19 cellular contexts compared by ENCODE assay signal in genomic region chr6:121961726-121962125, GRCh38.
DNase-seq lines count a peak whose midpoint lies in the region; ATAC-seq, FAIRE-seq and TF ChIP-seq lines count a peak whose summit lies in the region.
"Had no signal": no experiment of that assay in that cellular context is flagged by ENCODE, and none has a peak within 500 bp of the region (broad histone marks: within the 10 kb centered on the region; RNA-seq: fewer than 3 reads in every experiment).

No MANE protein-coding gene starts in this region.

- no peak overlapping the region for H2BK15ac ChIP-seq in IMR-90 (ENCODE audit: low read depth, low read length)

- H2AK9ac ChIP-seq in IMR-90 (replicated peaks; ENCODE audit: low read depth, low read length, poor library complexity) = no peak overlapping the region

- no peak overlapping the region for H3K23ac ChIP-seq in IMR-90 (ENCODE audit: low read depth, low read length)

- no peaks in the 10 kb centered on the region for H3K9me1 ChIP-seq in IMR-90 (ENCODE audit: insufficient read depth, low read length)

- no peaks in the 10 kb centered on the region for H3K79me1 ChIP-seq in IMR-90 (ENCODE audit: low read depth in 1 of 2, low read length in 2 of 2)

- no peaks in the 10 kb centered on the region for H3K27me3 ChIP-seq in IMR-90 (ENCODE audit: control insufficient read depth, insufficient read depth, low read length)
- H3K27me3 ChIP-seq in upper lobe of left lung = no peaks in the 10 kb centered on the region
- H3K27me3 ChIP-seq in effector memory CD4-positive, alpha-beta T cell (replicated peaks; ENCODE audit: control insufficient read depth, insufficient read depth, low read length, poor library complexity, severe bottlenecking) = no peaks in the 10 kb centered on the region

- no peak for DNase-seq in IMR-90
- peak; percentile 66 for DNase-seq in RPMI7951 (ENCODE audit: low read depth)
- DNase-seq in fibroblast of villous mesenchyme (ENCODE audit: low read depth) = peak; percentile 72
- no peak for DNase-seq in upper lobe of left lung
- DNase-seq in effector memory CD4-positive, alpha-beta T cell = no peak
- DNase-seq: C1 segment of cervical spinal cord; Calu3; CD4-positive, alpha-beta memory T cell; COR-L47; DMS53; DMS79 treated with DMSO at 0.1 percent for 48 hours; GDM1; H9; HFFc6 had no signal

- dilution Hi-C loops in IMR-90 (cut with HindIII; ENCODE audit: low sequenced_read_pairs, unreplicated experiment) = no loop called here

- no peak overlapping the region for H4K5ac ChIP-seq in IMR-90 (ENCODE audit: low read depth, low read length)

- no peak overlapping the region for H2AK5ac ChIP-seq in IMR-90 (ENCODE audit: low read depth, low read length)

- H3K4me2 ChIP-seq in IMR-90 (ENCODE audit: low read depth, low read length) = no peak overlapping the region
- H3K4me2 ChIP-seq: GM23338 had no signal

- no peak overlapping the region for H2BK20ac ChIP-seq in IMR-90 (ENCODE audit: low read depth, low read length)

- TF ChIP-seq POLR2A in IMR-90 (IDR thresholded peaks at IDR 0.05; ENCODE audit: low read depth, low read length) = no peak
- TF ChIP-seq POLR2A in upper lobe of left lung (IDR thresholded peaks at IDR 0.05) = no peak

- H3K56ac ChIP-seq in IMR-90 (ENCODE audit: extremely low read depth, insufficient read depth, low read length) = no peak overlapping the region

- no peaks in the 10 kb centered on the region for H3K9me3 ChIP-seq in IMR-90 (ENCODE audit: control insufficient read depth, insufficient read depth, low read length)
- H3K9me3 ChIP-seq in upper lobe of left lung = no peaks in the 10 kb centered on the region
- no peaks in the 10 kb centered on the region for H3K9me3 ChIP-seq in effector memory CD4-positive, alpha-beta T cell (ENCODE audit: control insufficient read depth, low read length)

- no peak overlapping the region for H3K27ac ChIP-seq in IMR-90 (ENCODE audit: insufficient read depth, low read length)
- no peak overlapping the region for H3K27ac ChIP-seq in upper lobe of left lung
- H3K27ac ChIP-seq in effector memory CD4-positive, alpha-beta T cell (ENCODE audit: insufficient read depth, low read length, poor library complexity, severe bottlenecking) = no peak overlapping the region

- H3K14ac ChIP-seq in IMR-90 (replicated peaks; ENCODE audit: low read depth, low read length) = no peak overlapping the region

- no peaks in the 10 kb centered on the region for H4K20me1 ChIP-seq in IMR-90 (ENCODE audit: insufficient read depth, low read length)

- in situ Hi-C loops in IMR-90 (cut with MboI; ENCODE audit: low sequenced_read_pairs) = no loop called here

- H2AFZ ChIP-seq in IMR-90 (replicated peaks; ENCODE audit: low read length, poor library complexity) = no peak overlapping the region
- H2AFZ ChIP-seq: GM23338 had no signal

- H3K4me1 ChIP-seq in IMR-90 (ENCODE audit: control insufficient read depth, insufficient read depth, low read length) (no peaks in the 10 kb centered on the region), upper lobe of left lung (no peaks in the 10 kb centered on the region)
- no peaks in the 10 kb centered on the region for H3K4me1 ChIP-seq in effector memory CD4-positive, alpha-beta T cell (ENCODE audit: control insufficient read depth, insufficient read depth, low read length, poor library complexity, severe bottlenecking)

- ATAC-seq in IMR-90 (ENCODE audit: low read depth) (no peak), upper lobe of left lung (ENCODE audit: low FRiP score in 2 of 2) (no peak), HG03469 (IDR thresholded peaks at IDR 0.05; ENCODE audit: unreplicated experiment) (no peak)
- ATAC-seq: GM12878, GM23338 had no signal

- no peak overlapping the region for H3K9ac ChIP-seq in IMR-90 (ENCODE audit: low read depth, low read length)

- intact Hi-C loops in IMR-90 (cut with micrococcal nuclease) = no loop called here

- WGBS in IMR-90 (ENCODE audit: extremely low coverage in 2 of 2, insufficient read length in 1 of 2), 2 experiments = no CpG with 5 or more reads among the region's 1 CpG
- 71 to 89% methylated on average over 1 of the region's 1 CpG for WGBS in upper lobe of left lung, 2 donors

- peak; percentile 99 for FAIRE-seq in G401.6 (lab: Jason Lieb, UNC)
- FAIRE-seq: GM12878, GM19239 had no signal

- H3K4me3 ChIP-seq in IMR-90 (ENCODE audit: insufficient read depth, low read depth, low read length) (no peak overlapping the region), fibroblast of villous mesenchyme (ENCODE audit: low read depth, low read length) (no peak overlapping the region), upper lobe of left lung (no peak overlapping the region)
- no peak overlapping the region for H3K4me3 ChIP-seq in effector memory CD4-positive, alpha-beta T cell (ENCODE audit: insufficient read depth, low read depth, low read length, poor library complexity, severe bottlenecking)
- H3K4me3 ChIP-seq: GM12878, GM23338 had no signal

- no peak overlapping the region for H2BK120ac ChIP-seq in IMR-90 (ENCODE audit: low read depth, low read length)

- no peak overlapping the region for H3K18ac ChIP-seq in IMR-90 (ENCODE audit: low read depth, low read length)

- no peak for TF ChIP-seq CTCF in IMR-90 (conservative IDR thresholded peaks at IDR 0.05; ENCODE audit: low read depth, low read length)
- no peak for TF ChIP-seq CTCF in fibroblast of villous mesenchyme (IDR thresholded peaks at IDR 0.05; ENCODE audit: insufficient read depth, low read depth, low read length)
- TF ChIP-seq CTCF in upper lobe of left lung (IDR thresholded peaks at IDR 0.05) = no peak

- H4K91ac ChIP-seq in IMR-90 (ENCODE audit: insufficient read depth, low read depth, low read length) = no peak overlapping the region

- POLR2A ChIA-PET in IMR-90 (lab: Charles Lee; ENCODE audit: unreplicated experiment) = no interaction called here

- H3K36me3 ChIP-seq in IMR-90 (ENCODE audit: control insufficient read depth, insufficient read depth, low read length) = no peaks in the 10 kb centered on the region
- H3K36me3 ChIP-seq in upper lobe of left lung = no peaks in the 10 kb centered on the region
- H3K36me3 ChIP-seq in effector memory CD4-positive, alpha-beta T cell (ENCODE audit: control insufficient read depth, insufficient read depth, low read length) = no peaks in the 10 kb centered on the region

- H4K8ac ChIP-seq in IMR-90 (ENCODE audit: low read depth in 2 of 2, low read length in 2 of 2) = no peak overlapping the region

- TF ChIP-seq EP300 in upper lobe of left lung (IDR thresholded peaks at IDR 0.05) = no peak

- H2BK5ac ChIP-seq in IMR-90 (ENCODE audit: low read depth, low read length, poor library complexity, severe bottlenecking) = no peak overlapping the region

- no peak for TF ChIP-seq RAD21 in IMR-90 (IDR thresholded peaks at IDR 0.05; ENCODE audit: low read length)

- BruUV-seq in IMR-90 (replicated peaks; lab: Mats Ljungman, UMichigan) = no TSS peak

- CTCF ChIA-PET in IMR-90 (lab: Yijun Ruan, JAX) = no interaction called here

- H3K4ac ChIP-seq in IMR-90 (ENCODE audit: low read depth, low read length) = no peak overlapping the region

TF ChIP-seq in IMR-90, 13 proteins besides CTCF, POLR2A, EP300 and RAD21:
- TF ChIP-seq FOS (IDR thresholded peaks at IDR 0.05; ENCODE audit: low read depth, low read length) = no peak
- TF ChIP-seq SMC3 (IDR thresholded peaks at IDR 0.05; ENCODE audit: low read depth, low read length) = no peak
- no peak for TF ChIP-seq NFE2L2 (IDR thresholded peaks at IDR 0.05; ENCODE audit: low read depth, low read length)
- TF ChIP-seq CEBPB (IDR thresholded peaks at IDR 0.05; ENCODE audit: low read depth, low read length) = peak; percentile 47; the same call in 1 of the 2 replicates
- no peak for TF ChIP-seq USF2 (IDR thresholded peaks at IDR 0.05; ENCODE audit: low read depth, low read length)
- no peak for TF ChIP-seq RFX5 (IDR thresholded peaks at IDR 0.05; ENCODE audit: low read depth, low read length)
TF ChIP-seq in IMR-90: peak in this region for 1.

Comparison
In these comparisons a context has a peak if more than half of its experiments do, and no peak if none do; other contexts are left out.
1. DNase-seq: peak in RPMI7951 (single experiment) and fibroblast of villous mesenchyme (single experiment); none in IMR-90 (single experiment), upper lobe of left lung (0 of 2) and effector memory CD4-positive, alpha-beta T cell (0 of 3).